In the genomic region with DNA sequence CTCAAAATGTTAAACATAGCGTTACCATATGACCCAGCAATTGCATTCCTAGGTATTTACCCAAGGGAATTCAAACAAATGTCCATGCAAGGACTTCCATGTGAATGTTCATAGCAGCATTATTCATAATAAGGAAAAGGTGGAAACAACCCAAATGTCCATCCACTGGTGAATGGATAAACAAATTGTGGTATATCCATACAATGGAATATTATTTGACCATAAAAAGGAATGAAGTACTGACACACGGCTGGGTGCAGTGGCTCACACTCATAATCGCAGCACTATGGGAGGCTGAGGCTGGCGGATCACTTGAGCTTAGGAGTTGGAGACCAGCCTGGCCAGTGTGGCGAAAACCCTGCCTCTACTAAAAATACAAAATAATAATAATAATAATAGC, we compare ENCODE assay signal across 39 cellular contexts. TPM values are rescaled to one million over a fixed set of nuclear protein-coding genes. Genes with fewer than 3 reads are reported as not detected.
"Had no signal": no experiment of that assay in that cellular context is flagged by ENCODE, and none has a peak within 500 bp of the region (broad histone marks: within the 10 kb centered on the region; RNA-seq: fewer than 3 reads in every experiment).

No MANE protein-coding gene starts in this region.

- H3K4me3 ChIP-seq: MG63 had no signal

- H3K36me3 ChIP-seq: MG63 had no signal

- DNase-seq: Karpas-422, Kasumi-1, MG63, MM.1S, MV-4-11, NCI-H1048, NCI-H1092, NCI-H1092 treated with DMSO at 0.1 percent for 48 hours, NCI-H1105, NCI-H1105 treated with DMSO at 0.1 percent for 48 hours, NCI-H1417, NCI-H1417 treated with DMSO at 0.1 percent for 48 hours, NCI-H1436, NCI-H1436 treated with DMSO at 0.1 percent for 48 hours, NCI-H146, NCI-H1694, NCI-H1694 treated with DMSO at 0.1 percent for 48 hours, NCI-H187, NCI-H187 treated with DMSO at 0.1 percent for 48 hours, NCI-H1930, NCI-H2029, NCI-H2029 treated with DMSO at 0.1 percent for 48 hours, NCI-H2081, NCI-H2081 treated with DMSO at 0.1 percent for 48 hours, NCI-H2107, NCI-H2171, NCI-H2171 treated with DMSO at 0.1 percent for 48 hours, NCI-H2227 treated with DMSO at 0.1 percent for 48 hours, NCI-H226, NCI-H345, NCI-H446, NCI-H446 treated with DMSO at 0.1 percent for 48 hours, NCI-H510A, NCI-H510A treated with DMSO at 0.1 percent for 48 hours had no signal

- H3K4me2 ChIP-seq: KMS-11 had no signal

- H3K9me3 ChIP-seq: MG63 had no signal

- H3K27ac ChIP-seq: KMS-11 had no signal

- H3K9ac ChIP-seq: KMS-11 had no signal

RNA-seq across cellular contexts. Expression of a gene that starts 47.5 kb away (rescaled TPM):
- total RNA-seq: LHCN-M2, M059J, MCF 10A, NCI-H460 had no signal
